ENCODE assay signal across 33 cellular contexts in genomic region chr3:129402616-129403015, GRCh38. TPM values are rescaled to one million over a fixed set of nuclear protein-coding genes. Genes with fewer than 3 reads are reported as not detected.
"Had no signal": no experiment of that assay in that cellular context is flagged by ENCODE, and none has a peak within 500 bp of the region (broad histone marks: within the 10 kb centered on the region; RNA-seq: fewer than 3 reads in every experiment).

No MANE protein-coding gene starts in this region.

- H3K4me3 Mint-ChIP-seq: dendritic cell treated with granulocyte-macrophage colony-stimulating factor and Interleukin-4, amounts not matched to agents 40 ng/mL and 50 ng/mL, for 4 days; endodermal cell; nephron; stimulated activated naive B cell treated with anti-CD40 and anti-IgM and Interleukin-4, amounts not matched to agents 10 μg/mL and 1 μg/mL and 100 μg/mL, for 72 hours; stimulated activated naive CD8-positive, alpha-beta T cell treated with anti-CD3 and anti-CD28 coated beads, Interleukin-15, Interleukin-2, amounts not matched to agents 100 ng/mL and 50 ng/mL, for 24 hours had no signal

- H3K27ac Mint-ChIP-seq: dendritic cell treated with granulocyte-macrophage colony-stimulating factor and Interleukin-4, amounts not matched to agents 40 ng/mL and 50 ng/mL, for 4 days; endodermal cell; nephron; stimulated activated naive B cell treated with anti-CD40 and anti-IgM and Interleukin-4, amounts not matched to agents 10 μg/mL and 1 μg/mL and 100 μg/mL, for 72 hours; stimulated activated naive CD8-positive, alpha-beta T cell treated with anti-CD3 and anti-CD28 coated beads, Interleukin-15, Interleukin-2, amounts not matched to agents 100 ng/mL and 50 ng/mL, for 24 hours had no signal

- H3K27ac ChIP-seq: colonic mucosa, esophagus muscularis mucosa, foreskin keratinocyte, gastroesophageal sphincter, heart right ventricle, left lung, ovary, psoas muscle, skin epidermis, spleen, suprapubic skin, transverse colon, vagina had no signal

- DNase-seq: colonic mucosa; effector CD8-positive, alpha-beta T cell; endodermal cell; foreskin keratinocyte; heart right ventricle; hippocampal formation; left cardiac atrium; left lung; mesendoderm; midbrain; naive thymus-derived CD4-positive, alpha-beta T cell; occipital lobe; ovary; psoas muscle; right cardiac atrium; spleen; stimulated activated CD4-positive, alpha-beta T cell treated with anti-CD3 and anti-CD28 coated beads, Interleukin-4, amount 100 ng/mL, for 4 hours; stimulated activated naive B cell treated with anti-CD40 and anti-IgM and Interleukin-4, amounts not matched to agents 10 μg/mL and 1 μg/mL and 100 μg/mL, for 72 hours; transverse colon had no signal

- H3K36me3 Mint-ChIP-seq: naive thymus-derived CD4-positive, alpha-beta T cell had no signal

- FAIRE-seq: endothelial cell of umbilical vein, islet of Langerhans had no signal

- H3K36me3 ChIP-seq: colonic mucosa, esophagus muscularis mucosa, gastroesophageal sphincter, left lung, ovary, spleen, suprapubic skin, transverse colon, vagina had no signal

- ATAC-seq: foreskin keratinocyte; gastroesophageal sphincter; heart right ventricle; left cardiac atrium; left lung; naive thymus-derived CD4-positive, alpha-beta T cell; psoas muscle; right cardiac atrium; stimulated activated naive B cell treated with anti-CD40 and anti-IgM and Interleukin-4, amounts not matched to agents 10 μg/mL and 1 μg/mL and 100 μg/mL, for 72 hours had no signal

- H3K9me3 ChIP-seq: colonic mucosa, esophagus muscularis mucosa, gastroesophageal sphincter, heart right ventricle, left lung, ovary, psoas muscle, spleen, suprapubic skin, transverse colon, vagina had no signal

- H3K27me3 Mint-ChIP-seq: dendritic cell treated with granulocyte-macrophage colony-stimulating factor and Interleukin-4, amounts not matched to agents 40 ng/mL and 50 ng/mL, for 4 days; naive thymus-derived CD4-positive, alpha-beta T cell; stimulated activated naive B cell treated with anti-CD40 and anti-IgM and Interleukin-4, amounts not matched to agents 10 μg/mL and 1 μg/mL and 100 μg/mL, for 72 hours; stimulated activated naive CD8-positive, alpha-beta T cell treated with anti-CD3 and anti-CD28 coated beads, Interleukin-15, Interleukin-2, amounts not matched to agents 100 ng/mL and 50 ng/mL, for 24 hours had no signal

- H3K4me1 ChIP-seq: colonic mucosa, foreskin keratinocyte had no signal

- H3K9me3 Mint-ChIP-seq: dendritic cell treated with granulocyte-macrophage colony-stimulating factor and Interleukin-4, amounts not matched to agents 40 ng/mL and 50 ng/mL, for 4 days; endodermal cell; naive thymus-derived CD4-positive, alpha-beta T cell; nephron; stimulated activated naive CD8-positive, alpha-beta T cell treated with anti-CD3 and anti-CD28 coated beads, Interleukin-15, Interleukin-2, amounts not matched to agents 100 ng/mL and 50 ng/mL, for 24 hours had no signal

- H3K27me3 ChIP-seq: colonic mucosa, esophagus muscularis mucosa, foreskin keratinocyte, gastroesophageal sphincter, heart right ventricle, left lung, ovary, spleen, suprapubic skin, transverse colon, vagina had no signal

- H3K4me3 ChIP-seq: colonic mucosa, esophagus muscularis mucosa, gastroesophageal sphincter, heart right ventricle, left lung, ovary, psoas muscle, skin epidermis, spleen, suprapubic skin, transverse colon, vagina had no signal

RNA-seq across cellular contexts. Expression of gene EFCAB12, which starts 25.8 kb away (rescaled TPM):
- total RNA-seq: epithelial cell of proximal tubule, kidney epithelial cell, lower leg skin, psoas muscle, vagina had no signal
- polyA plus RNA-seq: fibroblast of lung had no signal
